In the genomic region with DNA sequence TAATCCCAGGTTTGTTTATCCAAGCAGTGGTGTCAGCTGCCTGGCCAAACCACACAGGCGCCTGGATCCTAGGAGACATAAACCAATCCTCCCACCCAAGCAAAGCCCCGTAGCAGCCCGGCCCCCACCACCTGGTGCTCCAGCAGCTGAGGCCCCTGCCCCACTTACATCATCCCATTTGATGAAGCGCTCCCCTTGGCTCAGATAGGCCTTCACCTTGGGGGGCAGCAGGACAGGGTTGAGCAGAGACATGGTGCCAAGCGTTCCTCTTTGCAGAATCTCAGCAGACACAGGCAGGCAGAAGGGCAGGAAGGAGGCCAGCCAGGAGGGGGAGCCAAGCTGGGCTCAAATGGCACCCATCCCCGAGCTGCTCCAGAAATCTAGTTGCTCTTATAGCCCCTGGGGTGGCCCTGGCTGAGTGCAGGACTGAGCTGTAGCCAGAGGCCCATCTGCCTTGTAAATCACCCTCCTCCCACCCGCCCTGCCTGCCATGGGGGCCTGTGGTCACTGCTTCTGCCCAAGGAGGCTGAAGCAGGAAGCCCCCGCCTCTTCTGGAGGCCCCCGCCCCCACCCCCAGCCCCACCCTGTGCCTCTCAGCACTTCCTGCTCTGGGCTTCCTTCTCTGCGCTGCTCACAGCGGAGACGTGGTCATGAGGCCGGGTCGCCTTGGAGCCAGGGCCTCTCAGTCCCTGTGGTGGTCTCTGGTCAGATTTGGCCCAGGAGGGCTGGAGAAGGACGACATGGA, we compare ENCODE assay signal across 8 cellular contexts. TPM values are rescaled to one million over a fixed set of nuclear protein-coding genes. Genes with fewer than 3 reads are reported as not detected.
DNase-seq lines count a peak whose midpoint lies in the region; ATAC-seq and TF ChIP-seq lines count a peak whose summit lies in the region.

Gene PLCB2 (minus strand): TSS at position 515 of the 745 bp plus-strand sequence. CDS start 263 bp downstream, at position 252.

- no peak within 1 kb of the TSS for H3K27ac Mint-ChIP-seq in MCF 10A (ENCODE audit: low read depth, unreplicated experiment)
- peak within 1 kb of the TSS; percentile 90 for H3K27ac Mint-ChIP-seq in memory B cell
- H3K27ac Mint-ChIP-seq in stimulated activated effector memory CD8-positive, alpha-beta T cell treated with anti-CD3 and anti-CD28 coated beads, Interleukin-12 subunit alpha, Interleukin-12 subunit beta, amount 100 ng/mL, for 72 hours: peak within 1 kb of the TSS; percentile 96

- no peaks in the 10 kb centered on the region for H3K4me1 ChIP-seq in breast epithelium

- ATAC-seq in HG03460 (IDR thresholded peaks at IDR 0.05; ENCODE audit: unreplicated experiment) (peak; percentile 66), memory B cell (ENCODE audit: low read depth) (peak; percentile 74)
- ATAC-seq in stimulated activated effector memory CD8-positive, alpha-beta T cell treated with anti-CD3 and anti-CD28 coated beads, Interleukin-12 subunit alpha, Interleukin-12 subunit beta, amount 100 ng/mL, for 72 hours: peak; percentile 84

- peak within 1 kb of the TSS; percentile 30 to 45 (median 31) for H3K4me3 ChIP-seq in breast epithelium
- no peak within 1 kb of the TSS for H3K4me3 ChIP-seq in astrocyte of the spinal cord (ENCODE audit: low read depth, low read length)

- no peak for TF ChIP-seq CTCF in breast epithelium (IDR thresholded peaks at IDR 0.05)
- TF ChIP-seq CTCF in MCF 10A (IDR thresholded peaks at IDR 0.05; ENCODE audit: unreplicated experiment): no peak
- TF ChIP-seq CTCF in astrocyte of the spinal cord (IDR thresholded peaks at IDR 0.05; ENCODE audit: low read depth, low read length): peak; percentile 43

- no peaks in the 10 kb centered on the region for H3K36me3 ChIP-seq in breast epithelium

- H3K4me3 Mint-ChIP-seq in MCF 10A (ENCODE audit: unreplicated experiment) (no peak within 1 kb of the TSS), memory B cell (peak within 1 kb of the TSS; percentile 94)
- H3K4me3 Mint-ChIP-seq in stimulated activated effector memory CD8-positive, alpha-beta T cell treated with anti-CD3 and anti-CD28 coated beads, Interleukin-12 subunit alpha, Interleukin-12 subunit beta, amount 100 ng/mL, for 72 hours: peak within 1 kb of the TSS; percentile 92

- H3K27ac ChIP-seq in breast epithelium: peak within 1 kb of the TSS in 1 of 2 donors; percentile 61

- H3K27me3 ChIP-seq in breast epithelium: no peaks in the 10 kb centered on the region

- intact Hi-C loops in breast epithelium (cut with DNase I; ENCODE audit: low total_unique reads): no loop called here
- intact Hi-C loops in MCF 10A (cut with micrococcal nuclease): no loop called here

- H3K9me3 ChIP-seq in breast epithelium: no peaks in the 10 kb centered on the region

- H3K4me1 Mint-ChIP-seq in MCF 10A (ENCODE audit: insufficient read depth, unreplicated experiment): no peaks in the 10 kb centered on the region
- H3K4me1 Mint-ChIP-seq in memory B cell: peaks cover 30% of the 10 kb centered on the region
- H3K4me1 Mint-ChIP-seq in stimulated activated effector memory CD8-positive, alpha-beta T cell treated with anti-CD3 and anti-CD28 coated beads, Interleukin-12 subunit alpha, Interleukin-12 subunit beta, amount 100 ng/mL, for 72 hours: peaks cover 58% of the 10 kb centered on the region

- no peak for TF ChIP-seq POLR2A in breast epithelium (IDR thresholded peaks at IDR 0.05)

- no TSS peak for BruUV-seq in MCF 10A (replicated peaks; lab: Mats Ljungman, UMichigan)

- H3K9me3 Mint-ChIP-seq in MCF 10A (ENCODE audit: unreplicated experiment): no peaks in the 10 kb centered on the region
- no peaks in the 10 kb centered on the region for H3K9me3 Mint-ChIP-seq in memory B cell
- no peaks in the 10 kb centered on the region for H3K9me3 Mint-ChIP-seq in stimulated activated effector memory CD8-positive, alpha-beta T cell treated with anti-CD3 and anti-CD28 coated beads, Interleukin-12 subunit alpha, Interleukin-12 subunit beta, amount 100 ng/mL, for 72 hours

- H3K36me3 Mint-ChIP-seq in MCF 10A (ENCODE audit: insufficient read depth, unreplicated experiment) (no peaks in the 10 kb centered on the region), memory B cell (peaks cover 12% of the 10 kb centered on the region)
- H3K36me3 Mint-ChIP-seq in stimulated activated effector memory CD8-positive, alpha-beta T cell treated with anti-CD3 and anti-CD28 coated beads, Interleukin-12 subunit alpha, Interleukin-12 subunit beta, amount 100 ng/mL, for 72 hours: peaks cover 23% of the 10 kb centered on the region

- H3K27me3 Mint-ChIP-seq in MCF 10A (ENCODE audit: insufficient read depth, unreplicated experiment): peaks cover 13% of the 10 kb centered on the region
- H3K27me3 Mint-ChIP-seq in memory B cell: no peaks in the 10 kb centered on the region

- POLR2A ChIA-PET in MCF 10A (lab: Yijun Ruan, JAX): interaction anchor here (0.9 kb wide), 1 partner anchor 48 kb away, joined by 3 read pairs; no protein-coding TSS in a partner anchor

- CTCF ChIA-PET in MCF 10A (lab: Yijun Ruan, JAX): interaction anchor here (1.4 to 13.6 kb wide), 3 partner anchors 12 to 31 kb away, joined by 9 to 137 read pairs (median 28); no protein-coding TSS in a partner anchor

- in situ Hi-C loops in astrocyte of the spinal cord (cut with HindIII; ENCODE audit: low sequenced_read_pairs): no loop called here

- no peak for DNase-seq in breast epithelium (ENCODE audit: low spot score in 2 of 2)
- DNase-seq in MCF 10A (ENCODE audit: unreplicated experiment): no peak
- peak; percentile 47 for DNase-seq in T-helper 22 cell (ENCODE audit: low read depth)
- no peak for DNase-seq in astrocyte of the spinal cord (ENCODE audit: low read depth, low spot score)
- DNase-seq in memory B cell (ENCODE audit: low spot score in 2 of 2): peak; percentile 50 to 61
- peak; percentile 54 to 84 for DNase-seq in stimulated activated effector memory CD8-positive, alpha-beta T cell treated with anti-CD3 and anti-CD28 coated beads, Interleukin-12 subunit alpha, Interleukin-12 subunit beta, amount 100 ng/mL, for 72 hours (ENCODE audit: low spot score in 2 of 2)
- no peak for DNase-seq in NCI-H345 (lab: John Stamatoyannopoulos, UW)

RNA-seq across cellular contexts. Expression of gene PLCB2, which starts in this region (rescaled TPM):
- total RNA-seq in breast epithelium: 10 to 100 TPM in 2 of 3 donors, 1 to 10 TPM in 1; 4.3 to 17.9 (median 13.6) TPM
- total RNA-seq in MCF 10A (2022): 0.15 and 0.84 TPM in 2 replicates

Comparison
In these comparisons a context has a peak if more than half of its experiments do, and no peak if none do; other contexts are left out.
1. DNase-seq: peak in T-helper 22 cell (single experiment), memory B cell (2 of 2) and stimulated activated effector memory CD8-positive, alpha-beta T cell treated with anti-CD3 and anti-CD28 coated beads, Interleukin-12 subunit alpha, Interleukin-12 subunit beta, amount 100 ng/mL, for 72 hours (2 of 2); none in breast epithelium (0 of 2), MCF 10A (single experiment), astrocyte of the spinal cord (single experiment) and NCI-H345 (single experiment).
2. Peak in every context shown above with its lines, with median percentiles within 50 percentile points of each other: ATAC-seq.